In the genomic region with DNA sequence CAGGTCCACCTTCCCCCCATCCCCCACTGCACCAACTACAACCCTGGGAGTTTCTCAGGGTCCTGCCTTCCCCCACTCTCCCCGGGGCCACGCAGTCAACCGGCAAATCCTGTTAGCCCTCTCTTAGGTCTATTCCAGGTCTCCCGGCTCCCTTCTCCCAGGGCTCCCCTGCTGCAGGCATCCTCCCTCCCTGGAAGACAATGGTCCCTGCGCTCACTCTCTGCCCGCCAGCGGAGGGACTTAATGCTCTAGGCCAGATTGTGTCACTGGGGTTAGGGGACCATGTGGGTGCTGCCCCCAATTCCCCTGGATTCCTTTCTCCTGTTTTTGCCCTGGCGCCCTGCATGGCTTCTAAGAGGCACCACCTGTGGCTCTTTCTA, we compare ENCODE assay signal across 18 cellular contexts. TPM values are rescaled to one million over a fixed set of nuclear protein-coding genes. Genes with fewer than 3 reads are reported as not detected.
"Had no signal": no experiment of that assay in that cellular context is flagged by ENCODE, and none has a peak within 500 bp of the region (broad histone marks: within the 10 kb centered on the region; RNA-seq: fewer than 3 reads in every experiment).

No MANE protein-coding gene starts in this region.

- FAIRE-seq: endometrium, small intestine had no signal

- H3K36me3 Mint-ChIP-seq: activated naive CD8-positive, alpha-beta T cell treated with anti-CD3 and anti-CD28 coated beads for 36 hours; stimulated activated effector memory CD8-positive, alpha-beta T cell treated with anti-CD3 and anti-CD28 coated beads, Interleukin-12 subunit alpha, Interleukin-12 subunit beta, amount 100 ng/mL, for 72 hours; T-cell had no signal

- H3K9me3 Mint-ChIP-seq: activated naive CD8-positive, alpha-beta T cell treated with anti-CD3 and anti-CD28 coated beads for 36 hours; activated T-cell treated with anti-CD3 and anti-CD28 coated beads, Interleukin-2, amount 50 U/mL, for 72 hours; stimulated activated effector memory CD8-positive, alpha-beta T cell treated with anti-CD3 and anti-CD28 coated beads, Interleukin-12 subunit alpha, Interleukin-12 subunit beta, amount 100 ng/mL, for 72 hours; T-cell had no signal

- ATAC-seq: activated T-cell treated with anti-CD3 and anti-CD28 coated beads, Interleukin-2, amount 50 U/mL, for 72 hours; gastrocnemius medialis; left lung; right lobe of liver; SK-N-SH treated with all-trans-retinoic acid at 6 μM for 48 hours; stimulated activated effector memory CD8-positive, alpha-beta T cell treated with anti-CD3 and anti-CD28 coated beads, Interleukin-12 subunit alpha, Interleukin-12 subunit beta, amount 100 ng/mL, for 72 hours; T-cell had no signal

- H3K27ac Mint-ChIP-seq: activated naive CD8-positive, alpha-beta T cell treated with anti-CD3 and anti-CD28 coated beads for 36 hours; activated T-cell treated with anti-CD3 and anti-CD28 coated beads, Interleukin-2, amount 50 U/mL, for 72 hours had no signal

- H3K4me3 Mint-ChIP-seq: activated naive CD8-positive, alpha-beta T cell treated with anti-CD3 and anti-CD28 coated beads for 36 hours; activated T-cell treated with anti-CD3 and anti-CD28 coated beads, Interleukin-2, amount 50 U/mL, for 72 hours; stimulated activated effector memory CD8-positive, alpha-beta T cell treated with anti-CD3 and anti-CD28 coated beads, Interleukin-12 subunit alpha, Interleukin-12 subunit beta, amount 100 ng/mL, for 72 hours had no signal

- DNase-seq: activated gamma-delta T cell treated with Interleukin-2 at 50 U/mL for 16 hours; activated naive CD8-positive, alpha-beta T cell treated with anti-CD3 and anti-CD28 coated beads for 36 hours; activated T-cell treated with anti-CD3 and anti-CD28 coated beads, Interleukin-2, amount 50 U/mL, for 72 hours; gastrocnemius medialis; left lung; midbrain; ovary; right lobe of liver; small intestine; stimulated activated CD4-positive, alpha-beta T cell treated with anti-CD3 and anti-CD28 coated beads, Interleukin-4, amount 100 ng/mL, for 1 hour; T-cell; WERI-Rb-1 had no signal

- H3K27ac ChIP-seq: coronary artery, gastrocnemius medialis, left lung, ovary, right lobe of liver, WERI-Rb-1 had no signal

- H3K27me3 ChIP-seq: gastrocnemius medialis, ovary, right lobe of liver had no signal

- H3K36me3 ChIP-seq: gastrocnemius medialis, left lung, ovary, right lobe of liver, WERI-Rb-1 had no signal

- H3K4me3 ChIP-seq: coronary artery, gastrocnemius medialis, left lung, ovary, right lobe of liver had no signal

RNA-seq across cellular contexts. Expression of gene FAM131C, which starts 8.3 kb away (rescaled TPM):
- total RNA-seq: gastrocnemius medialis, left lung, lung microvascular endothelial cell had no signal

RNA-seq across cellular contexts. Expression of gene CLCNKB, which starts 21.6 kb away (rescaled TPM):
- total RNA-seq: activated naive CD8-positive, alpha-beta T cell treated with anti-CD3 and anti-CD28 coated beads for 36 hours; activated T-cell treated with anti-CD3 and anti-CD28 coated beads, Interleukin-2, amount 50 U/mL, for 72 hours; gastrocnemius medialis; lung microvascular endothelial cell; right lobe of liver; T-cell had no signal

RNA-seq across cellular contexts. Expression of gene CLCNKA, which starts 43.4 kb away (rescaled TPM):
- total RNA-seq: activated naive CD8-positive, alpha-beta T cell treated with anti-CD3 and anti-CD28 coated beads for 36 hours; activated T-cell treated with anti-CD3 and anti-CD28 coated beads, Interleukin-2, amount 50 U/mL, for 72 hours; kidney epithelial cell; lung microvascular endothelial cell; T-cell had no signal

RNA-seq across cellular contexts. Expression of gene HSPB7, which starts 47.3 kb away (rescaled TPM):
- total RNA-seq: activated naive CD8-positive, alpha-beta T cell treated with anti-CD3 and anti-CD28 coated beads for 36 hours; activated T-cell treated with anti-CD3 and anti-CD28 coated beads, Interleukin-2, amount 50 U/mL, for 72 hours; kidney epithelial cell; lung microvascular endothelial cell had no signal
